1 cellular context compared by ENCODE assay signal in the genomic region with DNA sequence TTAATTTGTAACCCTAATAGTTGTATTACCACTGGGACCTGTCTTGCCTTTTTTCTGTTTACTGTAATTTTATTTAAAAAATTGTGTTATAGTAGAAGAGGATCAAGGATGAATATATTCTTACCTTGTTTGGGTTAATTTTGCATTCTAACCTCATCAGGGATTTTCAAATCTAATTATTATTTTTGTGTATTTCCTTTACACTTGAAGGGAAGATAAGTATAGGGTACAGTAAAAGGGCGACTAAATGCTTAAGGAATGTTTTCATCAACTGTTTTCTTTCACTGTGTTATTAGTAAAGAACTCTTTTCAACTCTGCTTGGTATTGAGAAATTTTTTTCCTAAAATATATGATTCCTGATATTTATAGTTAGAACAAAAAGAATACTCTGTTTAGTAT.
TF ChIP-seq lines count a peak whose summit lies in the region.

No MANE protein-coding gene starts in this region.

TF ChIP-seq in A549, 52 proteins besides CTCF, POLR2A, EP300 and RAD21 (continued from another document):
- no peak for TF ChIP-seq MAFK (IDR thresholded peaks at IDR 0.05; ENCODE audit: partially characterized antibody)
